ENCODE assay signal across 17 cellular contexts in the genomic region with DNA sequence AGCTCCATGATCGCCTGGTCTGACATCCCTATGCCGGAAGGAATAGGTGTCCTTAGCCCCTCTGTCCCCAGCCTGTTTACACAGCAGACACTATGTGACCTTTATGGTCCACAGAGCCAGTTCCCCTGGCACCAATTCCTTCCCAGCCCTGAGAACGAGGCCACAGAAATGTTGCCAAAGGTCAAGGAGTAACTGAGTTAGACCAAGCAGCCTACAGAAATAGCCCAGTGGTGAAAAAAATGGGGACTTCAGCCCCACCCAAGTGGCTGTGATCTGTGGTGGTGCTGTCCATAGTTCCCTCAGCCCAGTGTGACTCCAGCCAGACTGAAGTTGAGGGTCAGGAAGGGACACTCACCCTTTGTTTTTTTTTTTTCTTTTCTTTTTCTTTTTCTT. TPM values are rescaled to one million over a fixed set of nuclear protein-coding genes. Genes with fewer than 3 reads are reported as not detected.
DNase-seq lines count a peak whose midpoint lies in the region; ATAC-seq and TF ChIP-seq lines count a peak whose summit lies in the region.
"Had no signal": no experiment of that assay in that cellular context is flagged by ENCODE, and none has a peak within 500 bp of the region (broad histone marks: within the 10 kb centered on the region; RNA-seq: fewer than 3 reads in every experiment).

No MANE protein-coding gene starts in this region.

- peak overlapping the region; percentile 78 for H3K27ac ChIP-seq in cardiac muscle cell
- no peak overlapping the region for H3K27ac ChIP-seq in naive thymus-derived CD4-positive, alpha-beta T cell (ENCODE audit: low read depth, low read length)
- H3K27ac ChIP-seq: ascending aorta, upper lobe of right lung had no signal

- no peak overlapping the region for H3K4me3 ChIP-seq in cardiac muscle cell
- H3K4me3 ChIP-seq in naive thymus-derived CD4-positive, alpha-beta T cell (ENCODE audit: low read length) = no peak overlapping the region
- H3K4me3 ChIP-seq: ascending aorta, upper lobe of right lung had no signal

- H3K36me3 ChIP-seq in cardiac muscle cell = peaks cover 11% of the 10 kb centered on the region
- H3K36me3 ChIP-seq in naive thymus-derived CD4-positive, alpha-beta T cell (ENCODE audit: control insufficient read depth in 2 of 3, insufficient read depth in 3 of 3, low read length in 3 of 3) = peaks cover 4 to 51% (median 15%) of the 10 kb centered on the region in 3 experiments

- DNase-seq in activated effector memory CD4-positive, alpha-beta T cell treated with anti-CD3 and anti-CD28 coated beads, Interleukin-2, amount 50 U/mL, for 16 hours = peak; percentile 28
- no peak for DNase-seq in activated effector memory CD4-positive, alpha-beta T cell treated with Interleukin-2 at 50 U/mL for 16 hours
- DNase-seq in cardiac muscle cell (ENCODE audit: low read depth in 1 of 2, low spot score in 1 of 2) (no peak), DMS153 (lab: John Stamatoyannopoulos, UW) (no peak), Calu3 (no peak), amygdala (lab: John Stamatoyannopoulos, UW) (no peak), NCI-H69 (lab: John Stamatoyannopoulos, UW) (no peak)
- no peak for DNase-seq in naive thymus-derived CD4-positive, alpha-beta T cell
- DNase-seq: activated gamma-delta T cell; NCI-H446; stimulated activated CD4-positive, alpha-beta T cell treated with anti-CD3 and anti-CD28 coated beads, Interleukin-15, amount 100 ng/mL, for 24 hours; stimulated activated naive CD8-positive, alpha-beta T cell treated with anti-CD3 and anti-CD28 coated beads, Interleukin-15, amount 100 ng/mL, for 72 hours had no signal

- CTCF ChIA-PET in naive thymus-derived CD4-positive, alpha-beta T cell (lab: Charles Lee) = interaction anchor here (0.7 kb wide), 1 partner anchor 459 kb away, joined by 3 read pairs; no protein-coding TSS in a partner anchor
- CTCF ChIA-PET in Calu3 (lab: Charles Lee) = interaction anchor here (0.6 to 1.3 kb wide), 3 partner anchors 8 to 975 kb away, joined by 3 to 5 read pairs (median 4); no protein-coding TSS in a partner anchor

- peaks cover 44% of the 10 kb centered on the region for H3K4me1 ChIP-seq in cardiac muscle cell (ENCODE audit: low read depth)
- H3K4me1 ChIP-seq in naive thymus-derived CD4-positive, alpha-beta T cell (ENCODE audit: control insufficient read depth in 2 of 2, insufficient read depth in 2 of 2, low read length in 2 of 2) = peaks cover 0 to 18% of the 10 kb centered on the region in 2 donors

- ATAC-seq in naive thymus-derived CD4-positive, alpha-beta T cell = no peak
- ATAC-seq: stimulated activated naive CD8-positive, alpha-beta T cell treated with anti-CD3 and anti-CD28 coated beads, Interleukin-15, amount 100 ng/mL, for 72 hours; upper lobe of right lung had no signal

- TF ChIP-seq CTCF in cardiac muscle cell (IDR thresholded peaks at IDR 0.05; ENCODE audit: low read depth, low read length) (no peak), Calu3 (IDR thresholded peaks at IDR 0.05; ENCODE audit: unreplicated experiment) (no peak)

- peaks cover 7 to 27% (median 22%) of the 10 kb centered on the region in 7 donors for H3K4me1 Mint-ChIP-seq in naive thymus-derived CD4-positive, alpha-beta T cell
- peaks cover 14% of the 10 kb centered on the region for H3K4me1 Mint-ChIP-seq in Calu3 (ENCODE audit: low read depth, unreplicated experiment)

- intact Hi-C loops in naive thymus-derived CD4-positive, alpha-beta T cell (cut with micrococcal nuclease) = no loop called here
- intact Hi-C loops in Calu3 (cut with micrococcal nuclease; ENCODE audit: unreplicated experiment) = no loop called here

- BruUV-seq in Calu3 (replicated peaks; lab: Mats Ljungman, UMichigan) = no TSS peak

- no peak overlapping the region for H3K4me3 Mint-ChIP-seq in naive thymus-derived CD4-positive, alpha-beta T cell
- no peak overlapping the region for H3K4me3 Mint-ChIP-seq in Calu3 (ENCODE audit: low read depth, unreplicated experiment)
- H3K4me3 Mint-ChIP-seq: stimulated activated naive CD8-positive, alpha-beta T cell treated with anti-CD3 and anti-CD28 coated beads, Interleukin-15, amount 100 ng/mL, for 72 hours had no signal

- H3K36me3 Mint-ChIP-seq in naive thymus-derived CD4-positive, alpha-beta T cell = peaks cover 0 to 21% (median 7%) of the 10 kb centered on the region in 5 donors
- peaks cover 68% of the 10 kb centered on the region for H3K36me3 Mint-ChIP-seq in Calu3 (ENCODE audit: insufficient read depth, unreplicated experiment)

- H3K27me3 ChIP-seq in cardiac muscle cell = no peaks in the 10 kb centered on the region
- no peaks in the 10 kb centered on the region for H3K27me3 ChIP-seq in naive thymus-derived CD4-positive, alpha-beta T cell (ENCODE audit: control insufficient read depth in 2 of 2, insufficient read depth in 2 of 2, low read length in 2 of 2)
- H3K27me3 ChIP-seq: ascending aorta, upper lobe of right lung had no signal

- POLR2A ChIA-PET in naive thymus-derived CD4-positive, alpha-beta T cell (lab: Charles Lee) = interaction anchor here (0.6 to 7.6 kb wide), 4 partner anchors 10 to 510 kb away, joined by 3 to 66 read pairs (median 34); a partner anchor contains a TSS

- H3K9me3 Mint-ChIP-seq in naive thymus-derived CD4-positive, alpha-beta T cell = peaks cover 0 to 4% (median 0%) of the 10 kb centered on the region in 11 donors
- no peaks in the 10 kb centered on the region for H3K9me3 Mint-ChIP-seq in Calu3 (ENCODE audit: low read depth, unreplicated experiment)
- H3K9me3 Mint-ChIP-seq: stimulated activated naive CD8-positive, alpha-beta T cell treated with anti-CD3 and anti-CD28 coated beads, Interleukin-15, amount 100 ng/mL, for 72 hours had no signal

- no peaks in the 10 kb centered on the region for H3K27me3 Mint-ChIP-seq in naive thymus-derived CD4-positive, alpha-beta T cell
- H3K27me3 Mint-ChIP-seq in Calu3 (ENCODE audit: unreplicated experiment) = no peaks in the 10 kb centered on the region
- H3K27me3 Mint-ChIP-seq: stimulated activated naive CD8-positive, alpha-beta T cell treated with anti-CD3 and anti-CD28 coated beads, Interleukin-15, amount 100 ng/mL, for 72 hours had no signal

- no peaks in the 10 kb centered on the region for H3K9me3 ChIP-seq in cardiac muscle cell (ENCODE audit: low read depth)
- H3K9me3 ChIP-seq in naive thymus-derived CD4-positive, alpha-beta T cell (ENCODE audit: control insufficient read depth in 2 of 3, low read length in 3 of 3) = no peaks in the 10 kb centered on the region
- H3K9me3 ChIP-seq: ascending aorta, upper lobe of right lung had no signal

- H3K27ac Mint-ChIP-seq in naive thymus-derived CD4-positive, alpha-beta T cell = peak overlapping the region in 5 of 9 donors; percentile 14 to 78 (median 45)
- H3K27ac Mint-ChIP-seq in Calu3 (ENCODE audit: unreplicated experiment) = no peak overlapping the region

RNA-seq across cellular contexts. Expression of a gene that starts 2.5 kb away (rescaled TPM):
- total RNA-seq in cardiac muscle cell (129 and 148 TPM in 2 replicates), Calu3 (2022) (0.87 TPM in 1 of 2 replicates, not detected in the other)
- polyA plus RNA-seq in cardiac muscle cell = 165 and 213 TPM in 2 replicates
- 1 to 10 TPM in 4 of 5 experiments, under 1 TPM in 1; 0.73 to 3.1 (median 1.8) TPM for total RNA-seq in naive thymus-derived CD4-positive, alpha-beta T cell
- polyA plus RNA-seq in naive thymus-derived CD4-positive, alpha-beta T cell = not detected
- total RNA-seq: ascending aorta, Daoy, HT1080, pulmonary artery endothelial cell had no signal

RNA-seq across cellular contexts. Expression of a gene that starts 18.4 kb away (rescaled TPM):
- total RNA-seq in cardiac muscle cell (130 TPM in 2 replicates), Calu3 (2022) (164 and 180 TPM in 2 replicates)
- 69.3 and 129 TPM in 2 replicates for polyA plus RNA-seq in cardiac muscle cell
- 100 to 1,000 TPM; 112 to 182 (median 164) TPM for total RNA-seq in naive thymus-derived CD4-positive, alpha-beta T cell
- 100 to 1,000 TPM; 171 to 217 TPM for polyA plus RNA-seq in naive thymus-derived CD4-positive, alpha-beta T cell

RNA-seq across cellular contexts. Expression of a gene that starts 19.4 kb away (rescaled TPM):
- total RNA-seq in cardiac muscle cell = 52.5 and 95.9 TPM in 2 replicates
- polyA plus RNA-seq in cardiac muscle cell = 25.1 and 26.7 TPM in 2 replicates
- total RNA-seq in naive thymus-derived CD4-positive, alpha-beta T cell = 10 to 100 TPM; 33.9 to 77.1 (median 48.9) TPM
- polyA plus RNA-seq in naive thymus-derived CD4-positive, alpha-beta T cell = 10 to 100 TPM; 18.2 to 20.4 TPM
- 44.2 and 57.9 TPM in 2 replicates for total RNA-seq in Calu3 (2022)

RNA-seq across cellular contexts. Expression of a gene that starts 41.2 kb away (rescaled TPM):
- 60.8 and 94.1 TPM in 2 replicates for total RNA-seq in cardiac muscle cell
- polyA plus RNA-seq in cardiac muscle cell = 96.0 and 107 TPM in 2 replicates
- 10 to 100 TPM in 4 of 5 experiments, 1 to 10 TPM in 1; 7.7 to 33.1 (median 27.5) TPM for total RNA-seq in naive thymus-derived CD4-positive, alpha-beta T cell
- polyA plus RNA-seq in naive thymus-derived CD4-positive, alpha-beta T cell = 10 to 100 TPM in 1 of 2 donors, 1 to 10 TPM in 1; 3.0 to 13.5 TPM
- not detected in 2 replicates for total RNA-seq in Calu3 (2022)
- total RNA-seq: Daoy, HT1080 had no signal

Comparison
In these comparisons a context has a peak if more than half of its experiments do, and no peak if none do; other contexts are left out.
1. RNA of a gene that starts 2.5 kb away (total RNA-seq): 129 to 148 TPM in cardiac muscle cell; 0.73 to 3.1 TPM in naive thymus-derived CD4-positive, alpha-beta T cell and 0.87 TPM in Calu3; every median in the first group is over 10 times any median in the second.